8 cellular contexts compared by ENCODE assay signal in the genomic region with DNA sequence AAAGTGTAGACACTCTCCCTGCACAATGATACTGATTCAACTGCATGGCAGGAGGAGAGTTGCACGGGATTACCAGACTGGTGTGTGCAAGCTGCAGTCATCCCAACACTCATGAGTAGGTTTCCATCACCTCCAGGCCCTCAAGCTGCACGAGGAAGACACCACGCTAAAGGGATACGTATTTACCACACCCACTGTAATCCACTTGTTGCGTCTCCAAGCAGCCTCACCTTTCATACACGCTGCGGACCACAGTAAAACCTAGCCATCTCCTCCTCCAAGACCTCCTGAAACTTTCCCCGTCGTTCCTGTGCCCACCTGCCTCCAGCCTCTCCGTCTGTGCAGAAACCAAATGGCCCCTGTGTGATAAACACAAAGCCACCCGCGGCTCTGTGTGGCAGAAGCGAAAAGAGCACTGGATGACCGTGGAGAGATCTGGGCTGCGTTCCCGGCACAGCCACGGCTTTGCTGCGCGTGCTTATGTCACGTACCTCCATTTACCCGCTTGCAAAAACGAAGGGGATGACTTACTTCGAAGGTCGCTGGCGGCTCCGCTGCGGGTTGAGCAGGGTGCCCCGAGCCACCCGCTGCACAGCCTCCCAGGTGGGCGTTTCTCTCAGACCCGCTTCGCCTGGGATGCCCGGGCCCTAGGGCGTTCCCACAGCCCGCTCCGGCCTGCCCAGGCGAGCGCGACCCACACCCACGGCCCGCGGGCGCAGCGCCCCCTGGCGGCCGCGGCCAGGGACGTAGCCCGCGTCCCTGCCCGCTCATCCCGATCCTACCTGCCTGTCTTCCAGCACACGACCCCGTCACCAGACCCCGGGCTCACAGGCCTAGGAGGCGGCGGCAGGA.
A peak's percentile ranks its signal among the peaks of the same experiment; 100 is the strongest.
DNase-seq lines count a peak whose midpoint lies in the region; ATAC-seq and TF ChIP-seq lines count a peak whose summit lies in the region.

No MANE protein-coding gene starts in this region.

- DNase-seq in AG09309 (ENCODE audit: low read depth) (no peak), NCI-H2171 (lab: John Stamatoyannopoulos, UW) (peak; percentile 30), medulla oblongata (ENCODE audit: extremely low spot score) (peak; percentile 75)
- DNase-seq in activated CD4-positive, alpha-beta T cell treated with anti-CD3 and anti-CD28 coated beads for 48 hours = peak; percentile 59
- peak; percentile 33 for DNase-seq in effector CD8-positive, alpha-beta T cell (lab: John Stamatoyannopoulos, UW)
- DNase-seq in stimulated activated CD8-positive, alpha-beta memory T cell treated with anti-CD3 and anti-CD28 coated beads, Interleukin-15, amount 100 ng/mL, for 1 hour (ENCODE audit: low read depth) = peak; percentile 3

- TF ChIP-seq CTCF in AG09309 (IDR thresholded peaks at IDR 0.05; ENCODE audit: control insufficient read depth, insufficient read depth, low read depth, low read length, missing control alignments) = peak; percentile 35

- H3K4me3 ChIP-seq in AG09309 (ENCODE audit: control insufficient read depth, low read depth, low read length) = peak overlapping the region; percentile 97

- ATAC-seq in GM18517 (IDR thresholded peaks at IDR 0.05; ENCODE audit: unreplicated experiment) = peak; percentile 45
- peak; percentile 51 for ATAC-seq in HG03025 (IDR thresholded peaks at IDR 0.05; ENCODE audit: low FRiP score, unreplicated experiment)
